ENCODE assay signal across 20 cellular contexts in genomic region chr17:27581016-27581415, GRCh38. TPM values are rescaled to one million over a fixed set of nuclear protein-coding genes. Genes with fewer than 3 reads are reported as not detected.
DNase-seq lines count a peak whose midpoint lies in the region; ATAC-seq, FAIRE-seq and TF ChIP-seq lines count a peak whose summit lies in the region.
"Had no signal": no experiment of that assay in that cellular context is flagged by ENCODE, and none has a peak within 500 bp of the region (broad histone marks: within the 10 kb centered on the region; RNA-seq: fewer than 3 reads in every experiment).

No MANE protein-coding gene starts in this region.

- no peak for ATAC-seq in activated naive CD8-positive, alpha-beta T cell treated with anti-CD3 and anti-CD28 coated beads, Interleukin-2, amount 10 ng/mL, durations not matched to agents 7 days and 5 days (ENCODE audit: low read depth)
- no peak for ATAC-seq in activated naive CD8-positive, alpha-beta T cell treated with anti-CD3 and anti-CD28 coated beads, Interleukin-2, amount 50 U/mL, for 24 hours
- no peak for ATAC-seq in HG02798 (IDR thresholded peaks at IDR 0.05; ENCODE audit: poor library complexity, unreplicated experiment)

- DNase-seq in NCI-H82 (lab: John Stamatoyannopoulos, UW) (peak; percentile 14), NCI-H82 treated with DMSO at 0.1 percent for 48 hours (lab: John Stamatoyannopoulos, UW; ENCODE audit: unreplicated experiment) (no peak), astrocyte (ENCODE audit: low read depth) (no peak), smooth muscle cell (lab: John Stamatoyannopoulos, UW; ENCODE audit: unreplicated experiment) (no peak), frontal cortex (ENCODE audit: low spot score in 2 of 2) (no peak)
- no peak for DNase-seq in activated naive CD8-positive, alpha-beta T cell treated with anti-CD3 and anti-CD28 coated beads, Interleukin-2, amount 10 ng/mL, durations not matched to agents 7 days and 5 days
- DNase-seq in activated naive CD8-positive, alpha-beta T cell treated with anti-CD3 and anti-CD28 coated beads, Interleukin-2, amount 50 U/mL, for 24 hours: no peak
- DNase-seq: CD4-positive, alpha-beta memory T cell; DMS79 treated with DMSO at 0.1 percent for 48 hours; MM.1S; NCI-H1092 treated with DMSO at 0.1 percent for 48 hours; NCI-H2081 treated with DMSO at 0.1 percent for 48 hours; NCI-H510A treated with DMSO at 0.1 percent for 48 hours had no signal

- peaks cover 43% of the 10 kb centered on the region for H3F3A ChIP-seq in smooth muscle cell (ENCODE audit: low read depth)

- WGBS in smooth muscle cell (ENCODE audit: low lambda C conversion rate): 80% methylated on average over 6 of the region's 6 CpGs

- no peaks in the 10 kb centered on the region for H3K9me3 Mint-ChIP-seq in activated naive CD8-positive, alpha-beta T cell treated with anti-CD3 and anti-CD28 coated beads, Interleukin-2, amount 10 ng/mL, durations not matched to agents 7 days and 5 days
- H3K9me3 Mint-ChIP-seq in activated naive CD8-positive, alpha-beta T cell treated with anti-CD3 and anti-CD28 coated beads, Interleukin-2, amount 50 U/mL, for 24 hours: no peaks in the 10 kb centered on the region
- no peaks in the 10 kb centered on the region for H3K9me3 Mint-ChIP-seq in astrocyte (ENCODE audit: unreplicated experiment)
- H3K9me3 Mint-ChIP-seq: CD4-positive, alpha-beta memory T cell had no signal

- no peak overlapping the region for H3K27ac ChIP-seq in astrocyte (ENCODE audit: low read depth, low read length)
- H3K27ac ChIP-seq in smooth muscle cell (ENCODE audit: low read depth): peak overlapping the region; percentile 98
- H3K27ac ChIP-seq: 22Rv1 had no signal

- FAIRE-seq in astrocyte (lab: Jason Lieb, UNC) (no peak), frontal cortex (lab: Jason Lieb, UNC) (no peak)
- FAIRE-seq: D721Med, HepG2 had no signal

- no peak overlapping the region for H3K4me3 ChIP-seq in astrocyte (ENCODE audit: insufficient read depth, low read depth, low read length)
- H3K4me3 ChIP-seq in smooth muscle cell: no peak overlapping the region
- H3K4me3 ChIP-seq: HAP-1 had no signal

- H3K36me3 Mint-ChIP-seq in activated naive CD8-positive, alpha-beta T cell treated with anti-CD3 and anti-CD28 coated beads, Interleukin-2, amount 10 ng/mL, durations not matched to agents 7 days and 5 days: peaks cover 10% of the 10 kb centered on the region
- H3K36me3 Mint-ChIP-seq in activated naive CD8-positive, alpha-beta T cell treated with anti-CD3 and anti-CD28 coated beads, Interleukin-2, amount 50 U/mL, for 24 hours (ENCODE audit: low read depth): peaks cover 30% of the 10 kb centered on the region
- H3K36me3 Mint-ChIP-seq in astrocyte (ENCODE audit: low read depth, unreplicated experiment): peaks cover 34% of the 10 kb centered on the region

- H2AFZ ChIP-seq in astrocyte (ENCODE audit: low read depth, low read length): no peak overlapping the region
- H2AFZ ChIP-seq in smooth muscle cell (ENCODE audit: low read depth): no peak overlapping the region

- H3K9ac ChIP-seq in astrocyte (ENCODE audit: low read length) (no peak overlapping the region), smooth muscle cell (ENCODE audit: low read depth) (no peak overlapping the region)

- no peak overlapping the region for H3K4me3 Mint-ChIP-seq in activated naive CD8-positive, alpha-beta T cell treated with anti-CD3 and anti-CD28 coated beads, Interleukin-2, amount 10 ng/mL, durations not matched to agents 7 days and 5 days
- H3K4me3 Mint-ChIP-seq in activated naive CD8-positive, alpha-beta T cell treated with anti-CD3 and anti-CD28 coated beads, Interleukin-2, amount 50 U/mL, for 24 hours: no peak overlapping the region
- H3K4me3 Mint-ChIP-seq in astrocyte (ENCODE audit: unreplicated experiment): no peak overlapping the region
- H3K4me3 Mint-ChIP-seq: B cell; CD4-positive, alpha-beta memory T cell had no signal

- peaks cover 42% of the 10 kb centered on the region for H3K4me1 Mint-ChIP-seq in activated naive CD8-positive, alpha-beta T cell treated with anti-CD3 and anti-CD28 coated beads, Interleukin-2, amount 10 ng/mL, durations not matched to agents 7 days and 5 days
- H3K4me1 Mint-ChIP-seq in activated naive CD8-positive, alpha-beta T cell treated with anti-CD3 and anti-CD28 coated beads, Interleukin-2, amount 50 U/mL, for 24 hours: peaks cover 37% of the 10 kb centered on the region
- H3K4me1 Mint-ChIP-seq in astrocyte (ENCODE audit: low read depth, unreplicated experiment): peaks cover 55% of the 10 kb centered on the region

- H3K79me2 ChIP-seq in astrocyte (ENCODE audit: insufficient read depth, low read length) (peaks cover 37% of the 10 kb centered on the region), smooth muscle cell (ENCODE audit: low read depth) (peaks cover 22% of the 10 kb centered on the region)

- H3K4me1 ChIP-seq in astrocyte (ENCODE audit: insufficient read depth, low read length) (peaks cover 37% of the 10 kb centered on the region), smooth muscle cell (ENCODE audit: low read depth) (peaks cover 20% of the 10 kb centered on the region)

- peak overlapping the region; percentile 37 for H3K27ac Mint-ChIP-seq in activated naive CD8-positive, alpha-beta T cell treated with anti-CD3 and anti-CD28 coated beads, Interleukin-2, amount 10 ng/mL, durations not matched to agents 7 days and 5 days
- no peak overlapping the region for H3K27ac Mint-ChIP-seq in activated naive CD8-positive, alpha-beta T cell treated with anti-CD3 and anti-CD28 coated beads, Interleukin-2, amount 50 U/mL, for 24 hours
- peak overlapping the region; percentile 64 for H3K27ac Mint-ChIP-seq in astrocyte (ENCODE audit: unreplicated experiment)
- H3K27ac Mint-ChIP-seq: B cell had no signal

- TF ChIP-seq CTCF in astrocyte (IDR thresholded peaks at IDR 0.05; ENCODE audit: insufficient read depth, low read depth, low read length) (no peak), smooth muscle cell (IDR thresholded peaks at IDR 0.05; ENCODE audit: borderline replicate concordance, insufficient read depth, poor library complexity, severe bottlenecking) (no peak)

- no peaks in the 10 kb centered on the region for H3K27me3 Mint-ChIP-seq in activated naive CD8-positive, alpha-beta T cell treated with anti-CD3 and anti-CD28 coated beads, Interleukin-2, amount 10 ng/mL, durations not matched to agents 7 days and 5 days
- H3K27me3 Mint-ChIP-seq in activated naive CD8-positive, alpha-beta T cell treated with anti-CD3 and anti-CD28 coated beads, Interleukin-2, amount 50 U/mL, for 24 hours: no peaks in the 10 kb centered on the region
- no peaks in the 10 kb centered on the region for H3K27me3 Mint-ChIP-seq in astrocyte (ENCODE audit: low read depth, unreplicated experiment)
- H3K27me3 Mint-ChIP-seq: B cell; CD4-positive, alpha-beta memory T cell had no signal

- H3K4me2 ChIP-seq in astrocyte (ENCODE audit: low read length) (no peak overlapping the region), smooth muscle cell (peak overlapping the region; percentile 55)

- H3K9me3 ChIP-seq in astrocyte (ENCODE audit: insufficient read depth, low read depth, low read length) (no peaks in the 10 kb centered on the region), smooth muscle cell (replicated peaks; ENCODE audit: low read depth) (no peaks in the 10 kb centered on the region)
- H3K9me3 ChIP-seq: HAP-1 had no signal

- H3K36me3 ChIP-seq in astrocyte (ENCODE audit: insufficient read depth, low read length) (peaks cover 6% of the 10 kb centered on the region), smooth muscle cell (ENCODE audit: low read depth) (no peaks in the 10 kb centered on the region)
- H3K36me3 ChIP-seq: HAP-1 had no signal

- H4K20me1 ChIP-seq in astrocyte (ENCODE audit: insufficient read depth, low read length) (peaks cover 24% of the 10 kb centered on the region), smooth muscle cell (ENCODE audit: low read depth) (no peaks in the 10 kb centered on the region)

- H3K27me3 ChIP-seq in astrocyte (ENCODE audit: insufficient read depth, low read length) (no peaks in the 10 kb centered on the region), smooth muscle cell (ENCODE audit: low read depth) (no peaks in the 10 kb centered on the region)

- POLR2A ChIA-PET in activated naive CD8-positive, alpha-beta T cell treated with anti-CD3 and anti-CD28 coated beads, Interleukin-2, amount 10 ng/mL, durations not matched to agents 7 days and 5 days (lab: Charles Lee): interaction anchor here (0.6 to 3.1 kb wide), 2 partner anchors 286 to 287 kb away, joined by 3 to 13 read pairs; partner anchors contain the start of gene WSB1

RNA-seq across cellular contexts. Expression of gene LGALS9, which starts 50.0 kb away (rescaled TPM):
- total RNA-seq in activated naive CD8-positive, alpha-beta T cell treated with anti-CD3 and anti-CD28 coated beads, Interleukin-2, amount 10 ng/mL, durations not matched to agents 7 days and 5 days: 100 to 1,000 TPM; 159 to 175 TPM
- total RNA-seq in astrocyte (9.0 and 9.4 TPM in 2 replicates), smooth muscle cell (5.8 and 20.6 TPM in 2 replicates), frontal cortex (0.41 TPM)
- 9.7 and 21.7 TPM in 2 replicates for polyA plus RNA-seq in smooth muscle cell
- total RNA-seq: G401 had no signal
